ENCODE assay signal across 9 cellular contexts in the genomic region with DNA sequence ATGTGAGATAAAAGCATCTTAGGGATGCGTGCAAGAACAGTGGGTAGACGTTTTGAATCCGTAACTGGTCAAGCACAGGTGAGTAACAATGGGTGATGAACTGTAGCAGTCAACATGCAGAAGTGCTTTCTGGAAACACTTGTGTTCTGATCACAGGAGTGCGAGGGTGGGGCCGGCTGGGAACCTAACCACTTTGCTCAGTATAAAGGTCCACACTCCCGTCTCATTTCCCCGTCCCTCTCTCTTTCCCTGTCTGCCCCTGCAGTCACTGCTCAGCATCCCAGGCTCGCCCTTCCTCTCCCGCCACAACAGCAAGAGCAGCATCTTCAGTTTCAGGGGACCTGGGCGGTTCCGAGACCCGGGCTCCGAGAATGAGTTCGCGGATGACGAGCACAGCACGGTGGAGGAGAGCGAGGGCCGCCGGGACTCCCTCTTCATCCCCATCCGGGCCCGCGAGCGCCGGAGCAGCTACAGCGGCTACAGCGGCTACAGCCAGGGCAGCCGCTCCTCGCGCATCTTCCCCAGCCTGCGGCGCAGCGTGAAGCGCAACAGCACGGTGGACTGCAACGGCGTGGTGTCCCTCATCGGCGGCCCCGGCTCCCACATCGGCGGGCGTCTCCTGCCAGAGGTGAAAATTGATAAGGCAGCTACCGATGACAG.
DNase-seq lines count a peak whose midpoint lies in the region; ATAC-seq and TF ChIP-seq lines count a peak whose summit lies in the region.
"Had no signal": no experiment of that assay in that cellular context is flagged by ENCODE, and none has a peak within 500 bp of the region (broad histone marks: within the 10 kb centered on the region; RNA-seq: fewer than 3 reads in every experiment).

No MANE protein-coding gene starts in this region.

- no peaks in the 10 kb centered on the region for H3K36me3 ChIP-seq in CD8-positive, alpha-beta T cell (ENCODE audit: insufficient read depth, low read length)
- no peaks in the 10 kb centered on the region for H3K36me3 ChIP-seq in upper lobe of right lung
- H3K36me3 ChIP-seq: uterus had no signal

- H3K27ac ChIP-seq in CD8-positive, alpha-beta T cell (ENCODE audit: low read depth, low read length), result no peak overlapping the region
- no peak overlapping the region for H3K27ac ChIP-seq in upper lobe of right lung
- H3K27ac ChIP-seq: uterus had no signal

- intact Hi-C loops in CD8-positive, alpha-beta T cell (cut with DNase I, micrococcal nuclease), result loop anchor here in 1 of 2 experiments (1.0 kb wide), 1 partner anchor 154 kb away; no protein-coding TSS in a partner anchor
- intact Hi-C loops in upper lobe of right lung (cut with DNase I), result no loop called here

- DNase-seq in CD8-positive, alpha-beta T cell, result peak; percentile 2 to 70 (median 44)
- peak; percentile 7 to 35 (median 23) for DNase-seq in activated CD8-positive, alpha-beta memory T cell treated with anti-CD3 and anti-CD28 coated beads for 48 hours (ENCODE audit: low read depth in 2 of 3, low spot score in 2 of 3)
- peak; percentile 19 for DNase-seq in epithelial cell of esophagus (ENCODE audit: low read depth)
- DNase-seq in omental fat pad (ENCODE audit: low spot score), result no peak
- DNase-seq in upper lobe of right lung, result peak; percentile 72
- no peak for DNase-seq in GDM1 (lab: John Stamatoyannopoulos, UW)

- no peaks in the 10 kb centered on the region for H3K36me3 Mint-ChIP-seq in CD8-positive, alpha-beta T cell

- ATAC-seq in CD8-positive, alpha-beta T cell, result peak; percentile 76
- peak; percentile 75 for ATAC-seq in omental fat pad (ENCODE audit: low FRiP score)
- peak; percentile 81 for ATAC-seq in upper lobe of right lung
- no peak for ATAC-seq in HG02588 (IDR thresholded peaks at IDR 0.05; ENCODE audit: unreplicated experiment)
- ATAC-seq in HG02970 (IDR thresholded peaks at IDR 0.05; ENCODE audit: low FRiP score, unreplicated experiment), result no peak

- H3K27me3 ChIP-seq in CD8-positive, alpha-beta T cell (ENCODE audit: insufficient read depth, low read length), result no peaks in the 10 kb centered on the region
- H3K27me3 ChIP-seq in upper lobe of right lung, result peaks cover 11% of the 10 kb centered on the region
- H3K27me3 ChIP-seq: uterus had no signal

- peaks cover 4% of the 10 kb centered on the region for H3K4me1 ChIP-seq in CD8-positive, alpha-beta T cell (ENCODE audit: insufficient read depth, low read length)
- H3K4me1 ChIP-seq in upper lobe of right lung, result no peaks in the 10 kb centered on the region
- H3K4me1 ChIP-seq: uterus had no signal

- H3K27me3 Mint-ChIP-seq in CD8-positive, alpha-beta T cell (ENCODE audit: low read depth), result peaks cover 16% of the 10 kb centered on the region

- H3K4me3 ChIP-seq in CD8-positive, alpha-beta T cell (ENCODE audit: low read depth, low read length), result peak overlapping the region; percentile 53
- H3K4me3 ChIP-seq in epithelial cell of esophagus (ENCODE audit: low read length) (no peak overlapping the region), upper lobe of right lung (peak overlapping the region; percentile 8)
- H3K4me3 ChIP-seq: uterus had no signal

- CTCF ChIA-PET in CD8-positive, alpha-beta T cell (lab: Charles Lee), result no interaction called here

- peaks cover 10% of the 10 kb centered on the region for H3K4me1 Mint-ChIP-seq in CD8-positive, alpha-beta T cell (ENCODE audit: low read depth)

- POLR2A ChIA-PET in CD8-positive, alpha-beta T cell (lab: Charles Lee), result no interaction called here

- H3K27ac Mint-ChIP-seq in CD8-positive, alpha-beta T cell, result no peak overlapping the region

- no peak for TF ChIP-seq CTCF in CD8-positive, alpha-beta T cell (IDR thresholded peaks at IDR 0.05)
- TF ChIP-seq CTCF in epithelial cell of esophagus (IDR thresholded peaks at IDR 0.05; ENCODE audit: insufficient read depth, low read depth, low read length, missing control alignments) (no peak), omental fat pad (IDR thresholded peaks at IDR 0.05) (no peak), upper lobe of right lung (IDR thresholded peaks at IDR 0.05) (peak; percentile 24)

- H3K9me3 Mint-ChIP-seq in CD8-positive, alpha-beta T cell, result no peaks in the 10 kb centered on the region

- no peaks in the 10 kb centered on the region for H3K9me3 ChIP-seq in CD8-positive, alpha-beta T cell (ENCODE audit: low read length)
- no peaks in the 10 kb centered on the region for H3K9me3 ChIP-seq in upper lobe of right lung
- H3K9me3 ChIP-seq: uterus had no signal

- peak overlapping the region; percentile 63 for H3K4me3 Mint-ChIP-seq in CD8-positive, alpha-beta T cell

Comparison
In these comparisons a context has a peak if more than half of its experiments do, and no peak if none do; other contexts are left out.
1. ATAC-seq: peak in CD8-positive, alpha-beta T cell (single experiment), omental fat pad (single experiment) and upper lobe of right lung (single experiment); none in HG02588 (single experiment) and HG02970 (single experiment).
2. DNase-seq: peak in CD8-positive, alpha-beta T cell (7 of 7), activated CD8-positive, alpha-beta memory T cell treated with anti-CD3 and anti-CD28 coated beads for 48 hours (3 of 3), epithelial cell of esophagus (single experiment) and upper lobe of right lung (single experiment); none in omental fat pad (single experiment) and GDM1 (single experiment).